11 cellular contexts compared by ENCODE assay signal in the genomic region with DNA sequence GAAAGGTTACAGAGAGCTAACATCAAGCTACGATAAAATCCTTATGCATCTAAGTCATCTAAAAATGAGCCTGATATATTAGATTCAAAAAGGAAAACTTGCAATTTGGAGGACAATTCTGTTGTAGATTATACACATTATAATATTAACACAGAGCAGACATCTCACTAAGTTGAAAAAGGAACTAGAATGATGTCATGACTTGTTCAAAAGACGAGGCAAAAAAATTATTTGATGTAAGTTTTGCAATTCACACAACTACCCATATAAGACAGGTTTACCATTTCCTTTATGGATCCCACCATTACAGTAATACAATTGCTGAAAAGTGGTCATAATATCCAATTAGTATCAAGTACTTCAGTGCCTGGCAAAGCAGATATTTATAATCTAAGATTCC.
"Had no signal": no experiment of that assay in that cellular context is flagged by ENCODE, and none has a peak within 500 bp of the region (broad histone marks: within the 10 kb centered on the region; RNA-seq: fewer than 3 reads in every experiment).

No MANE protein-coding gene starts in this region.

- H3K4me3 Mint-ChIP-seq: activated CD8-positive, alpha-beta memory T cell treated with anti-CD3 and anti-CD28 coated beads, Interleukin-2, amount 10 ng/mL, durations not matched to agents 7 days and 5 days; brain had no signal

- DNase-seq: activated CD8-positive, alpha-beta memory T cell treated with anti-CD3 and anti-CD28 coated beads, Interleukin-2, amount 10 ng/mL, durations not matched to agents 7 days and 5 days; amygdala; effector memory CD4-positive, alpha-beta T cell; gastrocnemius medialis; left lung; psoas muscle; right lobe of liver; SIG-M5; T1000; upper lobe of left lung had no signal

- H3K27me3 ChIP-seq: gastrocnemius medialis, left lung, right lobe of liver, upper lobe of left lung had no signal

- H3K9me3 Mint-ChIP-seq: brain had no signal

- H3K36me3 ChIP-seq: left lung had no signal

- H3K4me1 ChIP-seq: left lung, psoas muscle, right lobe of liver, upper lobe of left lung had no signal

- H3K27ac ChIP-seq: gastrocnemius medialis, left lung, psoas muscle, right lobe of liver, upper lobe of left lung had no signal

- H3K27ac Mint-ChIP-seq: brain had no signal

- H3K4me3 ChIP-seq: gastrocnemius medialis, left lung, psoas muscle, right lobe of liver, upper lobe of left lung had no signal

- H3K9me3 ChIP-seq: gastrocnemius medialis, left lung, psoas muscle, right lobe of liver, upper lobe of left lung had no signal

- H3K27me3 Mint-ChIP-seq: activated CD8-positive, alpha-beta memory T cell treated with anti-CD3 and anti-CD28 coated beads, Interleukin-2, amount 10 ng/mL, durations not matched to agents 7 days and 5 days; brain had no signal

- ATAC-seq: activated CD8-positive, alpha-beta memory T cell treated with anti-CD3 and anti-CD28 coated beads, Interleukin-2, amount 10 ng/mL, durations not matched to agents 7 days and 5 days; gastrocnemius medialis; left lung; psoas muscle; right lobe of liver had no signal
